1 cellular context compared by ENCODE assay signal in genomic region chr9:106981396-106982287, GRCh38.
TF ChIP-seq lines count a peak whose summit lies in the region.

No MANE protein-coding gene starts in this region.

TF ChIP-seq in GM12878, 131 proteins besides CTCF, POLR2A, EP300 and RAD21 (continued from another document and continues in another):
- no peak for TF ChIP-seq YY1 (IDR thresholded peaks at IDR 0.05; ENCODE audit: low read depth, low read length)
- TF ChIP-seq, protein P1, sequence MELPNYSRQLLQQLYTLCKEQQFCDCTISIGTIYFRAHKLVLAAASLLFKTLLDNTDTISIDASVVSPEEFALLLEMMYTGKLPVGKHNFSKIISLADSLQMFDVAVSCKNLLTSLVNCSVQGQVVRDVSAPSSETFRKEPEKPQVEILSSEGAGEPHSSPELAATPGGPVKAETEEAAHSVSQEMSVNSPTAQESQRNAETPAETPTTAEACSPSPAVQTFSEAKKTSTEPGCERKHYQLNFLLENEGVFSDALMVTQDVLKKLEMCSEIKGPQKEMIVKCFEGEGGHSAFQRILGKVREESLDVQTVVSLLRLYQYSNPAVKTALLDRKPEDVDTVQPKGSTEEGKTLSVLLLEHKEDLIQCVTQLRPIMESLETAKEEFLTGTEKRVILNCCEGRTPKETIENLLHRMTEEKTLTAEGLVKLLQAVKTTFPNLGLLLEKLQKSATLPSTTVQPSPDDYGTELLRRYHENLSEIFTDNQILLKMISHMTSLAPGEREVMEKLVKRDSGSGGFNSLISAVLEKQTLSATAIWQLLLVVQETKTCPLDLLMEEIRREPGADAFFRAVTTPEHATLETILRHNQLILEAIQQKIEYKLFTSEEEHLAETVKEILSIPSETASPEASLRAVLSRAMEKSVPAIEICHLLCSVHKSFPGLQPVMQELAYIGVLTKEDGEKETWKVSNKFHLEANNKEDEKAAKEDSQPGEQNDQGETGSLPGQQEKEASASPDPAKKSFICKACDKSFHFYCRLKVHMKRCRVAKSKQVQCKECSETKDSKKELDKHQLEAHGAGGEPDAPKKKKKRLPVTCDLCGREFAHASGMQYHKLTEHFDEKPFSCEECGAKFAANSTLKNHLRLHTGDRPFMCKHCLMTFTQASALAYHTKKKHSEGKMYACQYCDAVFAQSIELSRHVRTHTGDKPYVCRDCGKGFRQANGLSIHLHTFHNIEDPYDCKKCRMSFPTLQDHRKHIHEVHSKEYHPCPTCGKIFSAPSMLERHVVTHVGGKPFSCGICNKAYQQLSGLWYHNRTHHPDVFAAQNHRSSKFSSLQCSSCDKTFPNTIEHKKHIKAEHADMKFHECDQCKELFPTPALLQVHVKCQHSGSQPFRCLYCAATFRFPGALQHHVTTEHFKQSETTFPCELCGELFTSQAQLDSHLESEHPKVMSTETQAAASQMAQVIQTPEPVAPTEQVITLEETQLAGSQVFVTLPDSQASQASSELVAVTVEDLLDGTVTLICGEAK (IDR thresholded peaks at IDR 0.05; ENCODE audit: borderline replicate concordance): no peak
- TF ChIP-seq JUNB (IDR thresholded peaks at IDR 0.05): peak; percentile 33; the same call in 1 of the 2 replicates
- TF ChIP-seq ATF7 (IDR thresholded peaks at IDR 0.05; ENCODE audit: low read depth): peak; percentile 78
- no peak for TF ChIP-seq CBX3 (IDR thresholded peaks at IDR 0.05; ENCODE audit: borderline replicate concordance, low read depth)
- no peak for TF ChIP-seq RFX5 (IDR thresholded peaks at IDR 0.05; ENCODE audit: low read depth, low read length)
- no peak for TF ChIP-seq STAT3 (IDR thresholded peaks at IDR 0.05; ENCODE audit: low read depth, low read length)
- no peak for TF ChIP-seq SREBF2 (IDR thresholded peaks at IDR 0.05; ENCODE audit: low read length)
- no peak; the same call in 1 of the 2 replicates for TF ChIP-seq ZNF207 (IDR thresholded peaks at IDR 0.05; ENCODE audit: borderline replicate concordance)
- TF ChIP-seq IKZF2 (IDR thresholded peaks at IDR 0.05): peak; percentile 87 to 88
- TF ChIP-seq MTA3 (IDR thresholded peaks at IDR 0.05; ENCODE audit: borderline replicate concordance, low read length): no peak
- no peak for TF ChIP-seq SMC3 (IDR thresholded peaks at IDR 0.05; ENCODE audit: borderline replicate concordance, low read length)
- TF ChIP-seq NFIC (IDR thresholded peaks at IDR 0.05; ENCODE audit: low read depth, low read length): no peak
- peak; percentile 44; the same call in 1 of the 2 replicates for TF ChIP-seq ZSCAN29 (IDR thresholded peaks at IDR 0.05)
- no peak for TF ChIP-seq ATF3 (IDR thresholded peaks at IDR 0.05; ENCODE audit: borderline replicate concordance, extremely low read depth, low read depth, low read length)
- TF ChIP-seq FOXM1 (IDR thresholded peaks at IDR 0.05; ENCODE audit: low read depth, low read length): no peak
- TF ChIP-seq SIX5 (IDR thresholded peaks at IDR 0.05; ENCODE audit: low read depth, low read length, severe bottlenecking): no peak
- peak; percentile 82 for TF ChIP-seq NBN (IDR thresholded peaks at IDR 0.05)
- peak; percentile 75 for TF ChIP-seq ZNF24 (IDR thresholded peaks at IDR 0.05)
- TF ChIP-seq SUPT20H (IDR thresholded peaks at IDR 0.05; ENCODE audit: borderline replicate concordance, control insufficient read depth, low read depth, low read length): no peak
- TF ChIP-seq, protein P2, sequence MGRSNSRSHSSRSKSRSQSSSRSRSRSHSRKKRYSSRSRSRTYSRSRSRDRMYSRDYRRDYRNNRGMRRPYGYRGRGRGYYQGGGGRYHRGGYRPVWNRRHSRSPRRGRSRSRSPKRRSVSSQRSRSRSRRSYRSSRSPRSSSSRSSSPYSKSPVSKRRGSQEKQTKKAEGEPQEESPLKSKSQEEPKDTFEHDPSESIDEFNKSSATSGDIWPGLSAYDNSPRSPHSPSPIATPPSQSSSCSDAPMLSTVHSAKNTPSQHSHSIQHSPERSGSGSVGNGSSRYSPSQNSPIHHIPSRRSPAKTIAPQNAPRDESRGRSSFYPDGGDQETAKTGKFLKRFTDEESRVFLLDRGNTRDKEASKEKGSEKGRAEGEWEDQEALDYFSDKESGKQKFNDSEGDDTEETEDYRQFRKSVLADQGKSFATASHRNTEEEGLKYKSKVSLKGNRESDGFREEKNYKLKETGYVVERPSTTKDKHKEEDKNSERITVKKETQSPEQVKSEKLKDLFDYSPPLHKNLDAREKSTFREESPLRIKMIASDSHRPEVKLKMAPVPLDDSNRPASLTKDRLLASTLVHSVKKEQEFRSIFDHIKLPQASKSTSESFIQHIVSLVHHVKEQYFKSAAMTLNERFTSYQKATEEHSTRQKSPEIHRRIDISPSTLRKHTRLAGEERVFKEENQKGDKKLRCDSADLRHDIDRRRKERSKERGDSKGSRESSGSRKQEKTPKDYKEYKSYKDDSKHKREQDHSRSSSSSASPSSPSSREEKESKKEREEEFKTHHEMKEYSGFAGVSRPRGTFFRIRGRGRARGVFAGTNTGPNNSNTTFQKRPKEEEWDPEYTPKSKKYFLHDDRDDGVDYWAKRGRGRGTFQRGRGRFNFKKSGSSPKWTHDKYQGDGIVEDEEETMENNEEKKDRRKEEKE (IDR thresholded peaks at IDR 0.05): no peak
- TF ChIP-seq SMAD5 (IDR thresholded peaks at IDR 0.05; ENCODE audit: low read depth): no peak
- peak; percentile 99 for TF ChIP-seq MTA2 (IDR thresholded peaks at IDR 0.05; ENCODE audit: low read depth)
- no peak for TF ChIP-seq EZH2 (IDR thresholded peaks at IDR 0.05; ENCODE audit: borderline replicate concordance, control insufficient read depth, low read depth, low read length)
- TF ChIP-seq CEBPB (IDR thresholded peaks at IDR 0.05; ENCODE audit: borderline replicate concordance in 1 of 2, low read depth in 2 of 2, low read length in 2 of 2): no peak
- no peak for TF ChIP-seq STAT1 (conservative IDR thresholded peaks at IDR 0.05)
- no peak for TF ChIP-seq ASH2L (IDR thresholded peaks at IDR 0.05; ENCODE audit: borderline replicate concordance, low read depth)
- no peak for TF ChIP-seq ZNF622 (IDR thresholded peaks at IDR 0.05)
- TF ChIP-seq NKRF (conservative IDR thresholded peaks at IDR 0.05): no peak
- peak; percentile 42; the same call in 1 of the 2 replicates for TF ChIP-seq SREBF1 (IDR thresholded peaks at IDR 0.05; ENCODE audit: low read length)
- TF ChIP-seq IKZF1 (conservative IDR thresholded peaks at IDR 0.05): peak; percentile 84
- no peak for TF ChIP-seq USF2 (IDR thresholded peaks at IDR 0.05; ENCODE audit: borderline replicate concordance, low read depth, low read length)
- TF ChIP-seq ELK1 (IDR thresholded peaks at IDR 0.05; ENCODE audit: low read depth, low read length): no peak
- TF ChIP-seq EED (IDR thresholded peaks at IDR 0.05; ENCODE audit: low read depth): no peak
- no peak for TF ChIP-seq IRF3 (IDR thresholded peaks at IDR 0.05)
- no peak for TF ChIP-seq NFXL1 (IDR thresholded peaks at IDR 0.05; ENCODE audit: borderline replicate concordance)
- no peak for TF ChIP-seq POLR2AphosphoS5 (IDR thresholded peaks at IDR 0.05; ENCODE audit: low read length)
- no peak for TF ChIP-seq IRF4 (IDR thresholded peaks at IDR 0.05; ENCODE audit: low read depth, low read length)
- TF ChIP-seq, protein P3, sequence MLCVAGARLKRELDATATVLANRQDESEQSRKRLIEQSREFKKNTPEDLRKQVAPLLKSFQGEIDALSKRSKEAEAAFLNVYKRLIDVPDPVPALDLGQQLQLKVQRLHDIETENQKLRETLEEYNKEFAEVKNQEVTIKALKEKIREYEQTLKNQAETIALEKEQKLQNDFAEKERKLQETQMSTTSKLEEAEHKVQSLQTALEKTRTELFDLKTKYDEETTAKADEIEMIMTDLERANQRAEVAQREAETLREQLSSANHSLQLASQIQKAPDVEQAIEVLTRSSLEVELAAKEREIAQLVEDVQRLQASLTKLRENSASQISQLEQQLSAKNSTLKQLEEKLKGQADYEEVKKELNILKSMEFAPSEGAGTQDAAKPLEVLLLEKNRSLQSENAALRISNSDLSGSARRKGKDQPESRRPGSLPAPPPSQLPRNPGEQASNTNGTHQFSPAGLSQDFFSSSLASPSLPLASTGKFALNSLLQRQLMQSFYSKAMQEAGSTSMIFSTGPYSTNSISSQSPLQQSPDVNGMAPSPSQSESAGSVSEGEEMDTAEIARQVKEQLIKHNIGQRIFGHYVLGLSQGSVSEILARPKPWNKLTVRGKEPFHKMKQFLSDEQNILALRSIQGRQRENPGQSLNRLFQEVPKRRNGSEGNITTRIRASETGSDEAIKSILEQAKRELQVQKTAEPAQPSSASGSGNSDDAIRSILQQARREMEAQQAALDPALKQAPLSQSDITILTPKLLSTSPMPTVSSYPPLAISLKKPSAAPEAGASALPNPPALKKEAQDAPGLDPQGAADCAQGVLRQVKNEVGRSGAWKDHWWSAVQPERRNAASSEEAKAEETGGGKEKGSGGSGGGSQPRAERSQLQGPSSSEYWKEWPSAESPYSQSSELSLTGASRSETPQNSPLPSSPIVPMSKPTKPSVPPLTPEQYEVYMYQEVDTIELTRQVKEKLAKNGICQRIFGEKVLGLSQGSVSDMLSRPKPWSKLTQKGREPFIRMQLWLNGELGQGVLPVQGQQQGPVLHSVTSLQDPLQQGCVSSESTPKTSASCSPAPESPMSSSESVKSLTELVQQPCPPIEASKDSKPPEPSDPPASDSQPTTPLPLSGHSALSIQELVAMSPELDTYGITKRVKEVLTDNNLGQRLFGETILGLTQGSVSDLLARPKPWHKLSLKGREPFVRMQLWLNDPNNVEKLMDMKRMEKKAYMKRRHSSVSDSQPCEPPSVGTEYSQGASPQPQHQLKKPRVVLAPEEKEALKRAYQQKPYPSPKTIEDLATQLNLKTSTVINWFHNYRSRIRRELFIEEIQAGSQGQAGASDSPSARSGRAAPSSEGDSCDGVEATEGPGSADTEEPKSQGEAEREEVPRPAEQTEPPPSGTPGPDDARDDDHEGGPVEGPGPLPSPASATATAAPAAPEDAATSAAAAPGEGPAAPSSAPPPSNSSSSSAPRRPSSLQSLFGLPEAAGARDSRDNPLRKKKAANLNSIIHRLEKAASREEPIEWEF (IDR thresholded peaks at IDR 0.05; ENCODE audit: insufficient replicate concordance, low read depth, low read length): peak; percentile 79
- peak; percentile 59; the same call in 1 of the 2 replicates for TF ChIP-seq SPI1 (IDR thresholded peaks at IDR 0.05; ENCODE audit: borderline replicate concordance, insufficient read depth, low read depth, low read length)
- TF ChIP-seq RUNX3 (IDR thresholded peaks at IDR 0.05; ENCODE audit: low read length): no peak
- TF ChIP-seq POLR2AphosphoS2 (IDR thresholded peaks at IDR 0.05; ENCODE audit: low read depth, low read length): no peak
- TF ChIP-seq MXI1 (IDR thresholded peaks at IDR 0.05; ENCODE audit: low read depth, low read length): no peak; the same call in 1 of the 2 replicates
- TF ChIP-seq RCOR1 (conservative IDR thresholded peaks at IDR 0.05; ENCODE audit: low read depth, low read length): no peak
- TF ChIP-seq JUND (IDR thresholded peaks at IDR 0.05; ENCODE audit: low read depth, low read length): peak; percentile 63; the same call in 1 of the 2 replicates
